ENCODE assay signal across 13 cellular contexts in genomic region chrX:149010026-149010898, GRCh38.
"Had no signal": no experiment of that assay in that cellular context is flagged by ENCODE, and none has a peak within 500 bp of the region (broad histone marks: within the 10 kb centered on the region; RNA-seq: fewer than 3 reads in every experiment).

No MANE protein-coding gene starts in this region.

- H3K4me3 ChIP-seq: smooth muscle cell, tibial nerve, vagina had no signal

- FAIRE-seq: bronchial epithelial cell had no signal

- DNase-seq: activated gamma-delta T cell treated with Interleukin-2 at 50 U/mL for 16 hours; activated naive CD8-positive, alpha-beta T cell treated with anti-CD3 and anti-CD28 coated beads, Interleukin-2, amount 10 ng/mL, durations not matched to agents 7 days and 5 days; activated T-cell treated with anti-CD3 and anti-CD28 coated beads, Interleukin-2, amount 50 U/mL, for 24 hours; anterior cingulate cortex; endodermal cell; erythroblast; hypothalamus; naive thymus-derived CD4-positive, alpha-beta T cell; right cardiac atrium had no signal

- H3K27me3 Mint-ChIP-seq: activated naive CD8-positive, alpha-beta T cell treated with anti-CD3 and anti-CD28 coated beads, Interleukin-2, amount 10 ng/mL, durations not matched to agents 7 days and 5 days; naive thymus-derived CD4-positive, alpha-beta T cell had no signal

- H3K27ac ChIP-seq: tibial nerve, vagina had no signal

- ATAC-seq: naive thymus-derived CD4-positive, alpha-beta T cell; right cardiac atrium had no signal

- H3K4me1 Mint-ChIP-seq: activated naive CD8-positive, alpha-beta T cell treated with anti-CD3 and anti-CD28 coated beads, Interleukin-2, amount 10 ng/mL, durations not matched to agents 7 days and 5 days; naive thymus-derived CD4-positive, alpha-beta T cell had no signal

- H3K4me1 ChIP-seq: tibial nerve, vagina had no signal

- H3K9me3 Mint-ChIP-seq: activated naive CD8-positive, alpha-beta T cell treated with anti-CD3 and anti-CD28 coated beads, Interleukin-2, amount 10 ng/mL, durations not matched to agents 7 days and 5 days; activated T-cell treated with anti-CD3 and anti-CD28 coated beads, Interleukin-2, amount 50 U/mL, for 24 hours had no signal

- H3K4me2 ChIP-seq: smooth muscle cell had no signal

- H3K36me3 Mint-ChIP-seq: activated naive CD8-positive, alpha-beta T cell treated with anti-CD3 and anti-CD28 coated beads, Interleukin-2, amount 10 ng/mL, durations not matched to agents 7 days and 5 days; naive thymus-derived CD4-positive, alpha-beta T cell had no signal

- H3K9me3 ChIP-seq: tibial nerve, vagina had no signal

- H3K27me3 ChIP-seq: tibial nerve, vagina had no signal

- H3K4me3 Mint-ChIP-seq: activated naive CD8-positive, alpha-beta T cell treated with anti-CD3 and anti-CD28 coated beads, Interleukin-2, amount 10 ng/mL, durations not matched to agents 7 days and 5 days; activated T-cell treated with anti-CD3 and anti-CD28 coated beads, Interleukin-2, amount 50 U/mL, for 24 hours; endodermal cell; naive thymus-derived CD4-positive, alpha-beta T cell had no signal

- H3K36me3 ChIP-seq: tibial nerve, vagina had no signal

- H3K27ac Mint-ChIP-seq: activated naive CD8-positive, alpha-beta T cell treated with anti-CD3 and anti-CD28 coated beads, Interleukin-2, amount 10 ng/mL, durations not matched to agents 7 days and 5 days; activated T-cell treated with anti-CD3 and anti-CD28 coated beads, Interleukin-2, amount 50 U/mL, for 24 hours; endodermal cell; naive thymus-derived CD4-positive, alpha-beta T cell had no signal
